18 cellular contexts compared by ENCODE assay signal in the genomic region with DNA sequence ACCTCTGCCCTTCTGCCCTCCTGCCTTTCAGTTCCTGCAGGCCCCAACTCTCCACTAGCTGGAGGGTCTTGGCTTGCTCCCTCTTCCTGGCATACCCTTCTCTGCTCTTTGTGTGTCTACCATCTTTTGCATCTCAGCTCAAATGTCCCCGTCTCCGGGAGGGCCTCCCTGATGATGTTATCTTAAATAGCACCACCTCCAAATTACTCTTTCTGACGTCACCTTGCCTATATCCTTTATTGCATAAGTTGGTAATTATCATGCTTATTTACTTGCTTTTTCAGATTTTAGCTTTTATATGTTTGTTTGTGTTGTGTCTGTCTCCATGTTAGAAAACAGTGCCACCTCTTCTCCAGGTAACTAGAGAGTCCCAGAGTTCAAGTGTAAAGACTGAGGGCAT.
"Had no signal": no experiment of that assay in that cellular context is flagged by ENCODE, and none has a peak within 500 bp of the region (broad histone marks: within the 10 kb centered on the region; RNA-seq: fewer than 3 reads in every experiment).

No MANE protein-coding gene starts in this region.

- FAIRE-seq: frontal cortex had no signal

- H3K9me3 Mint-ChIP-seq: activated CD4-positive, alpha-beta T cell treated with anti-CD3 and anti-CD28 coated beads, Interleukin-2, amount 10 ng/mL, durations not matched to agents 7 days and 5 days; activated T-cell treated with anti-CD3 and anti-CD28 coated beads, Interleukin-2, amount 50 U/mL, for 24 hours; activated T-helper 2 cell treated with anti-CD3 and anti-CD28 coated beads, Interferon-gamma antibody, Interleukin-2, Interleukin-4, amounts not matched to agents 10 μg/mL and 5 μg/mL and 100 μg/mL, durations not matched to agents 14 hours and 24 hours and 36 hours had no signal

- H3K36me3 Mint-ChIP-seq: naive thymus-derived CD4-positive, alpha-beta T cell had no signal

- H3K9me3 ChIP-seq: body of pancreas had no signal

- H3K27ac Mint-ChIP-seq: activated CD4-positive, alpha-beta T cell treated with anti-CD3 and anti-CD28 coated beads, Interleukin-2, amount 10 ng/mL, durations not matched to agents 7 days and 5 days; activated CD8-positive, alpha-beta T cell treated with anti-CD3 and anti-CD28 coated beads, Interleukin-2, amount 10 ng/mL, durations not matched to agents 7 days and 5 days; activated naive CD4-positive, alpha-beta T cell treated with anti-CD3 and anti-CD28 coated beads for 36 hours; activated T-cell treated with anti-CD3 and anti-CD28 coated beads, Interleukin-2, amount 50 U/mL, for 24 hours; activated T-helper 2 cell treated with anti-CD3 and anti-CD28 coated beads, Interferon-gamma antibody, Interleukin-2, Interleukin-4, amounts not matched to agents 10 μg/mL and 5 μg/mL and 100 μg/mL, durations not matched to agents 14 hours and 24 hours and 36 hours had no signal

- H3K27me3 Mint-ChIP-seq: activated CD4-positive, alpha-beta T cell treated with anti-CD3 and anti-CD28 coated beads, Interleukin-2, amount 10 ng/mL, durations not matched to agents 7 days and 5 days; activated T-cell treated with anti-CD3 and anti-CD28 coated beads, Interleukin-2, amount 50 U/mL, for 24 hours; naive thymus-derived CD4-positive, alpha-beta T cell had no signal

- H3K27me3 ChIP-seq: body of pancreas, dorsolateral prefrontal cortex had no signal

- ATAC-seq: activated CD8-positive, alpha-beta T cell treated with anti-CD3 and anti-CD28 coated beads, Interleukin-2, amount 10 ng/mL, durations not matched to agents 7 days and 5 days; body of pancreas; left ventricle myocardium superior; naive thymus-derived CD4-positive, alpha-beta T cell had no signal

- H3K4me3 Mint-ChIP-seq: activated CD4-positive, alpha-beta T cell treated with anti-CD3 and anti-CD28 coated beads, Interleukin-2, amount 10 ng/mL, durations not matched to agents 7 days and 5 days; activated CD8-positive, alpha-beta T cell treated with anti-CD3 and anti-CD28 coated beads, Interleukin-2, amount 10 ng/mL, durations not matched to agents 7 days and 5 days; activated naive CD4-positive, alpha-beta T cell treated with anti-CD3 and anti-CD28 coated beads for 36 hours; activated T-cell treated with anti-CD3 and anti-CD28 coated beads, Interleukin-2, amount 50 U/mL, for 24 hours; naive thymus-derived CD4-positive, alpha-beta T cell had no signal

- H3K4me1 ChIP-seq: body of pancreas had no signal

- H3K27ac ChIP-seq: body of pancreas, dorsolateral prefrontal cortex had no signal

- DNase-seq: activated CD4-positive, alpha-beta T cell treated with anti-CD3 and anti-CD28 coated beads, Interleukin-2, amount 10 ng/mL, durations not matched to agents 7 days and 5 days; activated CD8-positive, alpha-beta T cell treated with anti-CD3 and anti-CD28 coated beads, Interleukin-2, amount 10 ng/mL, durations not matched to agents 7 days and 5 days; activated naive CD4-positive, alpha-beta T cell treated with anti-CD3 and anti-CD28 coated beads for 36 hours; activated T-cell treated with anti-CD3 and anti-CD28 coated beads, Interleukin-2, amount 50 U/mL, for 24 hours; body of pancreas; caudate nucleus; dorsolateral prefrontal cortex; erythroblast; head of caudate nucleus; left ventricle myocardium superior; naive thymus-derived CD4-positive, alpha-beta T cell; stimulated activated CD4-positive, alpha-beta T cell treated with anti-CD3 and anti-CD28 coated beads, Interleukin-12 subunit alpha, Interleukin-12 subunit beta, amount 100 ng/mL, for 4 hours; stimulated activated CD4-positive, alpha-beta T cell treated with anti-CD3 and anti-CD28 coated beads, Interleukin-1b, Interleukin-23, amount 100 ng/mL, for 48 hours; stimulated activated CD8-positive, alpha-beta memory T cell treated with anti-CD3 and anti-CD28 coated beads, Interleukin-4, amount 100 ng/mL, for 48 hours; stimulated activated naive CD4-positive, alpha-beta T cell; T1000 had no signal

- H3K4me3 ChIP-seq: body of pancreas had no signal
